In genomic region chr9:128160603-128160987, GRCh38 we compare ENCODE assay signal across 1 cellular context.
TF ChIP-seq lines count a peak whose summit lies in the region.

No MANE protein-coding gene starts in this region.

TF ChIP-seq in Ishikawa, 13 proteins besides CTCF, POLR2A, EP300 and RAD21 (continued from another document):
- TF ChIP-seq EGR1 (IDR thresholded peaks at IDR 0.05) (peak; percentile 47; the same call in 1 of the 2 replicates), CREB1 (IDR thresholded peaks at IDR 0.05; ENCODE audit: low read depth) (no peak), TAF1 (IDR thresholded peaks at IDR 0.05; ENCODE audit: low read depth) (no peak)
